In the genomic region with DNA sequence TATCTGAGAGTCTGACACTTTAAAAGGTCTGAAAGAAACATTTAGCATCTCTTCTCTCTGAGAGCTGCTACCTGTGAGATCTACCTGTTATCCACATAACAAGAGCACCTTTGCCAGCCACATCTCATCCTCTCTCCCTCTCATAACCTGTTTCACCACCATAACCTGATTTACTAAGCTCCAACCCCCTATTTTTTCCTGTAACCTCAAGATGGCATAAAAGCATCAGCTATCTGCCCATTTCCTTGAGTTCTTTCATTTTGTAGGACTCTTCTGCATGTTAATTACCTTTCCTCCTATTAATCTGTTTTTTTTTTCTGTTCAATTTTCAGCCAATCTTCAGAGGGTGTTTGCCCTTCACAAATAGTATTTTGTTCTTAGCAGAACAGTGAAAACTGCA, we compare ENCODE assay signal across 24 cellular contexts.
DNase-seq lines count a peak whose midpoint lies in the region; ATAC-seq and TF ChIP-seq lines count a peak whose summit lies in the region.
"Had no signal": no experiment of that assay in that cellular context is flagged by ENCODE, and none has a peak within 500 bp of the region (broad histone marks: within the 10 kb centered on the region; RNA-seq: fewer than 3 reads in every experiment).

No MANE protein-coding gene starts in this region.

- peak; percentile 7 for TF ChIP-seq CTCF in GM12865 (IDR thresholded peaks at IDR 0.05; ENCODE audit: insufficient read depth, low read depth, low read length, missing control alignments)

- intact Hi-C loops in dendritic cell treated with granulocyte-macrophage colony-stimulating factor and Interleukin-4, amounts not matched to agents 40 ng/mL and 50 ng/mL, for 4 days (cut with micrococcal nuclease) = loop anchor here (5.0 kb wide), 1 partner anchor 35 kb away; no protein-coding TSS in a partner anchor
- intact Hi-C loops in activated T-helper 1 cell treated with anti-CD3 and anti-CD28 coated beads, Interleukin-12 subunit alpha, Interleukin-12 subunit beta, Interleukin-2, Interleukin-4 antibody, amounts not matched to agents 30 ng/mL and 10 ng/mL and 1 ng/mL, durations not matched to agents 14 hours and 24 hours and 36 hours (cut with micrococcal nuclease) = no loop called here

- ATAC-seq in GM19328 (IDR thresholded peaks at IDR 0.05; ENCODE audit: unreplicated experiment) = no peak
- ATAC-seq in activated CD8-positive, alpha-beta memory T cell treated with anti-CD3 and anti-CD28 coated beads, Interleukin-2, amount 10 ng/mL, durations not matched to agents 7 days and 5 days = no peak
- ATAC-seq: CD8-positive, alpha-beta T cell; lower lobe of right lung; stimulated activated effector memory CD8-positive, alpha-beta T cell treated with anti-CD3 and anti-CD28 coated beads, Interleukin-12 subunit alpha, Interleukin-12 subunit beta, amount 100 ng/mL, for 72 hours had no signal

- H3K4me1 Mint-ChIP-seq in dendritic cell treated with granulocyte-macrophage colony-stimulating factor and Interleukin-4, amounts not matched to agents 40 ng/mL and 50 ng/mL, for 4 days (ENCODE audit: low read depth) = peaks cover 34% of the 10 kb centered on the region
- H3K4me1 Mint-ChIP-seq in activated CD8-positive, alpha-beta memory T cell treated with anti-CD3 and anti-CD28 coated beads, Interleukin-2, amount 10 ng/mL, durations not matched to agents 7 days and 5 days = peaks cover 3% of the 10 kb centered on the region
- no peaks in the 10 kb centered on the region for H3K4me1 Mint-ChIP-seq in activated T-helper 1 cell treated with anti-CD3 and anti-CD28 coated beads, Interleukin-12 subunit alpha, Interleukin-12 subunit beta, Interleukin-2, Interleukin-4 antibody, amounts not matched to agents 30 ng/mL and 10 ng/mL and 1 ng/mL, durations not matched to agents 14 hours and 24 hours and 36 hours (ENCODE audit: low read depth)
- H3K4me1 Mint-ChIP-seq: IgD-negative memory B cell; stimulated activated effector memory CD8-positive, alpha-beta T cell treated with anti-CD3 and anti-CD28 coated beads, Interleukin-12 subunit alpha, Interleukin-12 subunit beta, amount 100 ng/mL, for 72 hours had no signal

- H3K4me3 Mint-ChIP-seq in dendritic cell treated with granulocyte-macrophage colony-stimulating factor and Interleukin-4, amounts not matched to agents 40 ng/mL and 50 ng/mL, for 4 days = no peak overlapping the region
- no peak overlapping the region for H3K4me3 Mint-ChIP-seq in activated CD8-positive, alpha-beta memory T cell treated with anti-CD3 and anti-CD28 coated beads, Interleukin-2, amount 10 ng/mL, durations not matched to agents 7 days and 5 days
- no peak overlapping the region for H3K4me3 Mint-ChIP-seq in activated T-helper 1 cell treated with anti-CD3 and anti-CD28 coated beads, Interleukin-12 subunit alpha, Interleukin-12 subunit beta, Interleukin-2, Interleukin-4 antibody, amounts not matched to agents 30 ng/mL and 10 ng/mL and 1 ng/mL, durations not matched to agents 14 hours and 24 hours and 36 hours
- H3K4me3 Mint-ChIP-seq: activated CD4-positive, alpha-beta memory T cell treated with anti-CD3 and anti-CD28 coated beads for 36 hours; CD8-positive, alpha-beta T cell; IgD-negative memory B cell; stimulated activated effector memory CD8-positive, alpha-beta T cell treated with anti-CD3 and anti-CD28 coated beads, Interleukin-12 subunit alpha, Interleukin-12 subunit beta, amount 100 ng/mL, for 72 hours had no signal

- peak overlapping the region; percentile 48 for H3K27ac Mint-ChIP-seq in dendritic cell treated with granulocyte-macrophage colony-stimulating factor and Interleukin-4, amounts not matched to agents 40 ng/mL and 50 ng/mL, for 4 days
- H3K27ac Mint-ChIP-seq in activated CD8-positive, alpha-beta memory T cell treated with anti-CD3 and anti-CD28 coated beads, Interleukin-2, amount 10 ng/mL, durations not matched to agents 7 days and 5 days = no peak overlapping the region
- no peak overlapping the region for H3K27ac Mint-ChIP-seq in activated T-helper 1 cell treated with anti-CD3 and anti-CD28 coated beads, Interleukin-12 subunit alpha, Interleukin-12 subunit beta, Interleukin-2, Interleukin-4 antibody, amounts not matched to agents 30 ng/mL and 10 ng/mL and 1 ng/mL, durations not matched to agents 14 hours and 24 hours and 36 hours
- H3K27ac Mint-ChIP-seq: activated CD4-positive, alpha-beta memory T cell treated with anti-CD3 and anti-CD28 coated beads for 36 hours; CD8-positive, alpha-beta T cell; IgD-negative memory B cell; stimulated activated effector memory CD8-positive, alpha-beta T cell treated with anti-CD3 and anti-CD28 coated beads, Interleukin-12 subunit alpha, Interleukin-12 subunit beta, amount 100 ng/mL, for 72 hours had no signal

- H3K9me3 Mint-ChIP-seq in dendritic cell treated with granulocyte-macrophage colony-stimulating factor and Interleukin-4, amounts not matched to agents 40 ng/mL and 50 ng/mL, for 4 days = peaks cover 20% of the 10 kb centered on the region
- H3K9me3 Mint-ChIP-seq in activated CD8-positive, alpha-beta memory T cell treated with anti-CD3 and anti-CD28 coated beads, Interleukin-2, amount 10 ng/mL, durations not matched to agents 7 days and 5 days (ENCODE audit: low read depth) = no peaks in the 10 kb centered on the region
- no peaks in the 10 kb centered on the region for H3K9me3 Mint-ChIP-seq in activated T-helper 1 cell treated with anti-CD3 and anti-CD28 coated beads, Interleukin-12 subunit alpha, Interleukin-12 subunit beta, Interleukin-2, Interleukin-4 antibody, amounts not matched to agents 30 ng/mL and 10 ng/mL and 1 ng/mL, durations not matched to agents 14 hours and 24 hours and 36 hours
- H3K9me3 Mint-ChIP-seq: activated CD4-positive, alpha-beta memory T cell treated with anti-CD3 and anti-CD28 coated beads for 36 hours; CD8-positive, alpha-beta T cell; stimulated activated effector memory CD8-positive, alpha-beta T cell treated with anti-CD3 and anti-CD28 coated beads, Interleukin-12 subunit alpha, Interleukin-12 subunit beta, amount 100 ng/mL, for 72 hours had no signal

- CTCF ChIA-PET in activated CD8-positive, alpha-beta memory T cell treated with anti-CD3 and anti-CD28 coated beads, Interleukin-2, amount 10 ng/mL, durations not matched to agents 7 days and 5 days (lab: Charles Lee) = no interaction called here

- H3K4me3 ChIP-seq in GM12865 (ENCODE audit: low read depth, low read length) = no peak overlapping the region
- H3K4me3 ChIP-seq: lower lobe of right lung, thoracic aorta, vagina had no signal

- no peak for DNase-seq in GM12865 (ENCODE audit: low read depth)
- DNase-seq in HT-29 (ENCODE audit: low spot score) = peak; percentile 2
- peak; percentile 19 for DNase-seq in middle frontal gyrus (ENCODE audit: extremely low spot score, low spot score)
- no peak for DNase-seq in activated CD8-positive, alpha-beta memory T cell treated with anti-CD3 and anti-CD28 coated beads, Interleukin-2, amount 10 ng/mL, durations not matched to agents 7 days and 5 days
- no peak for DNase-seq in activated T-helper 1 cell treated with anti-CD3 and anti-CD28 coated beads, Interleukin-12 subunit alpha, Interleukin-12 subunit beta, Interleukin-2, Interleukin-4 antibody, amounts not matched to agents 30 ng/mL and 10 ng/mL and 1 ng/mL, durations not matched to agents 14 hours and 24 hours and 36 hours (ENCODE audit: low spot score)
- DNase-seq: activated CD4-positive, alpha-beta memory T cell treated with anti-CD3 and anti-CD28 coated beads for 36 hours; activated gamma-delta T cell treated with Interleukin-2 at 50 U/mL for 16 hours; brain microvascular endothelial cell; CD8-positive, alpha-beta T cell; cortex of kidney; GDM1; GOT3; islet precursor cell; lower lobe of right lung; NCI-H2227 treated with DMSO at 0.1 percent for 48 hours; small intestine; stimulated activated CD4-positive, alpha-beta T cell treated with anti-CD3 and anti-CD28 coated beads, Interleukin-2, amount 100 ng/mL, for 24 hours; T1000 had no signal

- H3K27me3 Mint-ChIP-seq in dendritic cell treated with granulocyte-macrophage colony-stimulating factor and Interleukin-4, amounts not matched to agents 40 ng/mL and 50 ng/mL, for 4 days = peaks cover 8% of the 10 kb centered on the region
- peaks cover 23% of the 10 kb centered on the region for H3K27me3 Mint-ChIP-seq in activated CD8-positive, alpha-beta memory T cell treated with anti-CD3 and anti-CD28 coated beads, Interleukin-2, amount 10 ng/mL, durations not matched to agents 7 days and 5 days
- H3K27me3 Mint-ChIP-seq in activated T-helper 1 cell treated with anti-CD3 and anti-CD28 coated beads, Interleukin-12 subunit alpha, Interleukin-12 subunit beta, Interleukin-2, Interleukin-4 antibody, amounts not matched to agents 30 ng/mL and 10 ng/mL and 1 ng/mL, durations not matched to agents 14 hours and 24 hours and 36 hours (ENCODE audit: insufficient read depth) = peaks cover 12% of the 10 kb centered on the region

- H3K36me3 Mint-ChIP-seq in dendritic cell treated with granulocyte-macrophage colony-stimulating factor and Interleukin-4, amounts not matched to agents 40 ng/mL and 50 ng/mL, for 4 days (ENCODE audit: low read depth) = no peaks in the 10 kb centered on the region
- H3K36me3 Mint-ChIP-seq in activated CD8-positive, alpha-beta memory T cell treated with anti-CD3 and anti-CD28 coated beads, Interleukin-2, amount 10 ng/mL, durations not matched to agents 7 days and 5 days = no peaks in the 10 kb centered on the region
- no peaks in the 10 kb centered on the region for H3K36me3 Mint-ChIP-seq in activated T-helper 1 cell treated with anti-CD3 and anti-CD28 coated beads, Interleukin-12 subunit alpha, Interleukin-12 subunit beta, Interleukin-2, Interleukin-4 antibody, amounts not matched to agents 30 ng/mL and 10 ng/mL and 1 ng/mL, durations not matched to agents 14 hours and 24 hours and 36 hours (ENCODE audit: low read depth)
- H3K36me3 Mint-ChIP-seq: activated CD4-positive, alpha-beta memory T cell treated with anti-CD3 and anti-CD28 coated beads for 36 hours; CD8-positive, alpha-beta T cell; IgD-negative memory B cell; stimulated activated effector memory CD8-positive, alpha-beta T cell treated with anti-CD3 and anti-CD28 coated beads, Interleukin-12 subunit alpha, Interleukin-12 subunit beta, amount 100 ng/mL, for 72 hours had no signal

Comparison
In these comparisons a context has a peak if more than half of its experiments do, and no peak if none do; other contexts are left out.
1. DNase-seq: peak in HT-29 (single experiment) and middle frontal gyrus (single experiment); none in GM12865 (single experiment), activated CD8-positive, alpha-beta memory T cell treated with anti-CD3 and anti-CD28 coated beads, Interleukin-2, amount 10 ng/mL, durations not matched to agents 7 days and 5 days (single experiment) and activated T-helper 1 cell treated with anti-CD3 and anti-CD28 coated beads, Interleukin-12 subunit alpha, Interleukin-12 subunit beta, Interleukin-2, Interleukin-4 antibody, amounts not matched to agents 30 ng/mL and 10 ng/mL and 1 ng/mL, durations not matched to agents 14 hours and 24 hours and 36 hours (single experiment).